Comparison of ENCODE assay signal across 3 cellular contexts in the genomic region with DNA sequence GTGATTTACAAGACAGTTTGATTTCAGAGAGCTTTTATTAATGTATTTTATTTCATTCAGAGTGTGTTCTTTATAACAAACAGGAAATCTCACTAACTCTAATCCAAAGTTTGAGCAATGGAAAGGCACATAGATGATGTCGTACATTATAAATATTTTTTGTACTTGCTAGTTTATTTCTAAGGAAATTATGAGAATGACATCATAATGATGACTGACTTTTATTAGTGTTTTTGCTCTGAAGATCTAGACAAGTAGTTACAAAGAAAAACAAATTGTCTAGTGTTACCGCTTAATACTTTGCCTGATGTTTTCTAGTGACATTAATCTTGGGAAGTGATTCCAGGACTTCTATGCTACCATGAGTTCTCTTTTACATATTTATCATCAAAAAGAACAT.
TF ChIP-seq lines count a peak whose summit lies in the region.

No MANE protein-coding gene starts in this region.

TF ChIP-seq in HepG2, 621 proteins besides CTCF, POLR2A, EP300 and RAD21:
- TF ChIP-seq ATF7 (IDR thresholded peaks at IDR 0.05) (peak; percentile 78), ATF7 (CRISPR knock-in tag; IDR thresholded peaks at IDR 0.05) (no peak), CREB1 (IDR thresholded peaks at IDR 0.05) (peak; percentile 54; the same call in 1 of the 2 replicates), CREB1 (CRISPR knock-in tag; IDR thresholded peaks at IDR 0.05) (no peak), MEIS2 (CRISPR knock-in tag; IDR thresholded peaks at IDR 0.05) (no peak), NFYB (CRISPR knock-in tag; IDR thresholded peaks at IDR 0.05) (no peak)

TF ChIP-seq in GM12878, 131 proteins besides CTCF, POLR2A, EP300 and RAD21:
- TF ChIP-seq ATF7 (IDR thresholded peaks at IDR 0.05; ENCODE audit: low read depth) (0 out of 2 replicates have a peak, but pooled peaks have one; percentile 14), LARP7 (IDR thresholded peaks at IDR 0.05) (no peak)

TF ChIP-seq in endothelial cell of umbilical vein, 7 proteins besides CTCF, POLR2A, EP300 and RAD21:
- peak; percentile 2 for TF ChIP-seq JUN (IDR thresholded peaks at IDR 0.05; ENCODE audit: borderline replicate concordance, insufficient read depth, insufficient read length, low read depth)
- no peak for TF ChIP-seq MYC (IDR thresholded peaks at IDR 0.05; ENCODE audit: low read depth, low read length)
